1 cellular context compared by ENCODE assay signal in the genomic region with DNA sequence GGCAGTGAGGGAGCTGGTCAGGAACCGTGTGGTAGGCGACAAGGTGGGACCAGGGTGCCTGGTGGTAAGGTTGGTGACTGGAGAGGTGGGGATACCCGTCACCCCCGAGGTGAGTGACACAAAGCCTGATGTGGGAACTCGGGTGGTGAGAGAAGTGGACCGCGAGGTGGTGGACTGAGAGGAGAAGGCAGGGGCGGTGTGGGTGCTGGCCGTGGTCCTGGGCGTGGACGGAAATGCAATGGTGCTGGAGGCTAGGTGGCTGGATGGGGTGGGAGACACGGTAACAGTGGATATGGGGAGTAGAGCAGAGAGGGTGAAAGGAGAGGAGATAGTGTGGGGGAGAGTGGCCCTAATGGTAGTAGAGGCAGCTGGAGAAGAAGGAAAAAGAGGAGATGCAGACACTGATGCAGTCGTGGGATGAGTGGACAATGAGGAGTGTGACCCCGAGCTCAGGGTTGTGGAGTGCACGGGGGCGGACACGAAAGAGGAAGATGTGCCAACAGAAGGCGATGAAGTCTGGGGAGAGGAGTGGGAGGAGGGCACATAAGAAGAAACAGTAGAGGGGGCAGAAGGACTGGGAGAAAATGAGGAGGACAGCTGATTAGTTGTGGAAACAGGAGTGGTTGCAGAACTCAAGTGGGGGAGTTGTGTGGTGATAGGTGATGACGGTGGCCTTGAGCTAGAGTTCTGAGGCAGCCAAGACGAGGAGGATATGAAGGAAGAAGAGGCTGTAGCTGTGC.
TF ChIP-seq lines count a peak whose summit lies in the region.

No MANE protein-coding gene starts in this region.

TF ChIP-seq in GM23338, 12 proteins besides CTCF, POLR2A, EP300 and RAD21:
- TF ChIP-seq, protein P1, sequence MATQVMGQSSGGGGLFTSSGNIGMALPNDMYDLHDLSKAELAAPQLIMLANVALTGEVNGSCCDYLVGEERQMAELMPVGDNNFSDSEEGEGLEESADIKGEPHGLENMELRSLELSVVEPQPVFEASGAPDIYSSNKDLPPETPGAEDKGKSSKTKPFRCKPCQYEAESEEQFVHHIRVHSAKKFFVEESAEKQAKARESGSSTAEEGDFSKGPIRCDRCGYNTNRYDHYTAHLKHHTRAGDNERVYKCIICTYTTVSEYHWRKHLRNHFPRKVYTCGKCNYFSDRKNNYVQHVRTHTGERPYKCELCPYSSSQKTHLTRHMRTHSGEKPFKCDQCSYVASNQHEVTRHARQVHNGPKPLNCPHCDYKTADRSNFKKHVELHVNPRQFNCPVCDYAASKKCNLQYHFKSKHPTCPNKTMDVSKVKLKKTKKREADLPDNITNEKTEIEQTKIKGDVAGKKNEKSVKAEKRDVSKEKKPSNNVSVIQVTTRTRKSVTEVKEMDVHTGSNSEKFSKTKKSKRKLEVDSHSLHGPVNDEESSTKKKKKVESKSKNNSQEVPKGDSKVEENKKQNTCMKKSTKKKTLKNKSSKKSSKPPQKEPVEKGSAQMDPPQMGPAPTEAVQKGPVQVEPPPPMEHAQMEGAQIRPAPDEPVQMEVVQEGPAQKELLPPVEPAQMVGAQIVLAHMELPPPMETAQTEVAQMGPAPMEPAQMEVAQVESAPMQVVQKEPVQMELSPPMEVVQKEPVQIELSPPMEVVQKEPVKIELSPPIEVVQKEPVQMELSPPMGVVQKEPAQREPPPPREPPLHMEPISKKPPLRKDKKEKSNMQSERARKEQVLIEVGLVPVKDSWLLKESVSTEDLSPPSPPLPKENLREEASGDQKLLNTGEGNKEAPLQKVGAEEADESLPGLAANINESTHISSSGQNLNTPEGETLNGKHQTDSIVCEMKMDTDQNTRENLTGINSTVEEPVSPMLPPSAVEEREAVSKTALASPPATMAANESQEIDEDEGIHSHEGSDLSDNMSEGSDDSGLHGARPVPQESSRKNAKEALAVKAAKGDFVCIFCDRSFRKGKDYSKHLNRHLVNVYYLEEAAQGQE (IDR thresholded peaks at IDR 0.05; ENCODE audit: unreplicated experiment): peak; percentile 45
- TF ChIP-seq EZH2phosphoT487 (IDR thresholded peaks at IDR 0.05; ENCODE audit: unreplicated experiment): no peak
